In genomic region chr5:55916986-55917385, GRCh38 we compare ENCODE assay signal across 21 cellular contexts.
"Had no signal": no experiment of that assay in that cellular context is flagged by ENCODE, and none has a peak within 500 bp of the region (broad histone marks: within the 10 kb centered on the region; RNA-seq: fewer than 3 reads in every experiment).

No MANE protein-coding gene starts in this region.

- H3K27me3 ChIP-seq: SJSA1 had no signal

- DNase-seq: IMR-90, Karpas-422, KG1, MM.1S, NCI-H1092 treated with DMSO at 0.1 percent for 48 hours, NCI-H1436, NCI-H187, NCI-H2029, NCI-H2081 treated with DMSO at 0.1 percent for 48 hours, NCI-H2171, NCI-H226, NCI-H446, NCI-H510A, NCI-H524 treated with DMSO at 0.1 percent for 48 hours, NCI-H69, NCI-H774, Right ventricle myocardium superior, RPMI8226, SIG-M5 had no signal

- H3K9me3 ChIP-seq: SJSA1 had no signal

- H3K36me3 ChIP-seq: SJSA1 had no signal

- H3K4me3 ChIP-seq: SJSA1, SK-N-MC had no signal

- H3K4me1 ChIP-seq: SJSA1 had no signal

- H3K27ac ChIP-seq: SJSA1, SK-N-MC had no signal
